28 cellular contexts compared by ENCODE assay signal in the genomic region with DNA sequence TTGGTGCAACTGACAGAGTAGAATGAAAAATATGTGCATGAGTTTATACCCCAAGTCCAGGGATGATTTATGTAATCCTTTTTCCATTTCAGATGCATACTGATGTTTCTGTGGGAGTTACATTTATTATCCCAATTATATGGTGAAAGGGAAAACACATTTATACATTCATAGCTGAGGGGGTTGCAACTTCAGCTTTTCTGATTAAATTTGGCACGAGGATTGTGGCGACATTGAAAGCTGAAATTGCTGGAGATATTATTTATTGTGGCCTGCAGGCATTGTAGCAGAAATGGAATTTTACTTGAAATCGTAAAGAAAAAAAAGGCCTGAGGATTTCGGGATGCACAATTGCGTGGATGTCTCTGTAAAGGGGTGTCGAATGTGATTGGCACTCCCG.
"Had no signal": no experiment of that assay in that cellular context is flagged by ENCODE, and none has a peak within 500 bp of the region (broad histone marks: within the 10 kb centered on the region; RNA-seq: fewer than 3 reads in every experiment).

No MANE protein-coding gene starts in this region.

- H3K4me1 Mint-ChIP-seq: stimulated activated effector memory CD8-positive, alpha-beta T cell treated with anti-CD3 and anti-CD28 coated beads, Interleukin-12 subunit alpha, Interleukin-12 subunit beta, amount 100 ng/mL, for 72 hours had no signal

- H3K27ac ChIP-seq: stomach, suprapubic skin, testis, thoracic aorta, thyroid gland, tibial artery, tibial nerve, transverse colon, upper lobe of left lung, upper lobe of right lung, uterus, vagina had no signal

- H3K27me3 Mint-ChIP-seq: stimulated activated memory B cell treated with anti-CD40 and anti-IgM and Interleukin-4, amounts not matched to agents 10 μg/mL and 1 μg/mL and 100 μg/mL, for 72 hours had no signal

- H3K9me3 ChIP-seq: stomach, suprapubic skin, testis, thoracic aorta, thyroid gland, tibial artery, tibial nerve, transverse colon, upper lobe of right lung, uterus, vagina had no signal

- H3K4me3 Mint-ChIP-seq: stimulated activated effector memory CD8-positive, alpha-beta T cell treated with anti-CD3 and anti-CD28 coated beads, Interleukin-12 subunit alpha, Interleukin-12 subunit beta, amount 100 ng/mL, for 72 hours; stimulated activated memory B cell treated with anti-CD40 and anti-IgM and Interleukin-4, amounts not matched to agents 10 μg/mL and 1 μg/mL and 100 μg/mL, for 72 hours; stimulated activated naive B cell treated with anti-CD40 and anti-IgM and Interleukin-4, amounts not matched to agents 10 μg/mL and 1 μg/mL and 100 μg/mL, for 72 hours; stimulated activated naive CD8-positive, alpha-beta T cell treated with anti-CD3 and anti-CD28 coated beads, Interleukin-15, amount 100 ng/mL, for 72 hours; stimulated activated naive CD8-positive, alpha-beta T cell treated with anti-CD3 and anti-CD28 coated beads, Interleukin-15, Interleukin-2, amounts not matched to agents 100 ng/mL and 50 ng/mL, for 24 hours; type B pancreatic cell had no signal

- DNase-seq: stimulated activated CD4-positive, alpha-beta T cell treated with anti-CD3 and anti-CD28 coated beads, Interleukin-2, amount 100 ng/mL, for 48 hours; stimulated activated CD4-positive, alpha-beta T cell treated with anti-CD3 and anti-CD28 coated beads, Interleukin-4, amount 100 ng/mL, for 1 hour; stimulated activated CD4-positive, alpha-beta T cell treated with anti-CD3 and anti-CD28 coated beads, Interleukin-4, amount 100 ng/mL, for 24 hours; stimulated activated CD4-positive, alpha-beta T cell treated with anti-CD3 and anti-CD28 coated beads, Interleukin-4, amount 100 ng/mL, for 4 hours; stimulated activated CD8-positive, alpha-beta memory T cell treated with anti-CD3 and anti-CD28 coated beads, Interleukin-4, amount 100 ng/mL, for 48 hours; stimulated activated naive B cell treated with anti-CD40 and anti-IgM and Interleukin-4, amounts not matched to agents 10 μg/mL and 1 μg/mL and 100 μg/mL, for 72 hours; stimulated activated naive CD4-positive, alpha-beta T cell; stimulated activated naive CD4-positive, alpha-beta T cell treated with Interleukin-2 at 50 U/mL for 16 hours; stimulated activated naive CD8-positive, alpha-beta T cell treated with anti-CD3 and anti-CD28 coated beads, Interleukin-15, amount 100 ng/mL, for 72 hours; stimulated activated naive CD8-positive, alpha-beta T cell treated with anti-CD3 and anti-CD28 coated beads, Interleukin-15, Interleukin-2, amounts not matched to agents 100 U/mL and 50 U/mL, for 24 hours; stomach; substantia nigra; testis; thyroid gland; tibial artery; transverse colon; trophoblast cell; upper lobe of left lung; upper lobe of right lung; uterus had no signal

- H3K27me3 ChIP-seq: testis, thyroid gland, tibial nerve, upper lobe of left lung, upper lobe of right lung, uterus, vagina had no signal

- ATAC-seq: stimulated activated effector memory CD8-positive, alpha-beta T cell treated with anti-CD3 and anti-CD28 coated beads, Interleukin-12 subunit alpha, Interleukin-12 subunit beta, amount 100 ng/mL, for 72 hours; stimulated activated memory B cell treated with anti-CD40 and anti-IgM and Interleukin-4, amounts not matched to agents 10 μg/mL and 1 μg/mL and 100 μg/mL, for 72 hours; stimulated activated naive B cell treated with anti-CD40 and anti-IgM and Interleukin-4, amounts not matched to agents 10 μg/mL and 1 μg/mL and 100 μg/mL, for 72 hours; stimulated activated naive CD8-positive, alpha-beta T cell treated with anti-CD3 and anti-CD28 coated beads, Interleukin-15, amount 100 ng/mL, for 72 hours; stimulated activated naive CD8-positive, alpha-beta T cell treated with anti-CD3 and anti-CD28 coated beads, Interleukin-15, Interleukin-2, amounts not matched to agents 100 U/mL and 50 U/mL, for 24 hours; upper lobe of right lung had no signal

- H3K36me3 Mint-ChIP-seq: stimulated activated effector memory CD8-positive, alpha-beta T cell treated with anti-CD3 and anti-CD28 coated beads, Interleukin-12 subunit alpha, Interleukin-12 subunit beta, amount 100 ng/mL, for 72 hours; stimulated activated memory B cell treated with anti-CD40 and anti-IgM and Interleukin-4, amounts not matched to agents 10 μg/mL and 1 μg/mL and 100 μg/mL, for 72 hours; type B pancreatic cell had no signal

- H3K4me3 ChIP-seq: stomach, suprapubic skin, testis, thoracic aorta, thyroid gland, tibial artery, tibial nerve, transverse colon, upper lobe of left lung, upper lobe of right lung, uterus, vagina had no signal

- H3K27ac Mint-ChIP-seq: stimulated activated effector memory CD8-positive, alpha-beta T cell treated with anti-CD3 and anti-CD28 coated beads, Interleukin-12 subunit alpha, Interleukin-12 subunit beta, amount 100 ng/mL, for 72 hours; stimulated activated memory B cell treated with anti-CD40 and anti-IgM and Interleukin-4, amounts not matched to agents 10 μg/mL and 1 μg/mL and 100 μg/mL, for 72 hours; stimulated activated naive B cell treated with anti-CD40 and anti-IgM and Interleukin-4, amounts not matched to agents 10 μg/mL and 1 μg/mL and 100 μg/mL, for 72 hours; stimulated activated naive CD8-positive, alpha-beta T cell treated with anti-CD3 and anti-CD28 coated beads, Interleukin-15, Interleukin-2, amounts not matched to agents 100 ng/mL and 50 ng/mL, for 24 hours; type B pancreatic cell had no signal

- H3K9me3 Mint-ChIP-seq: stimulated activated effector memory CD8-positive, alpha-beta T cell treated with anti-CD3 and anti-CD28 coated beads, Interleukin-12 subunit alpha, Interleukin-12 subunit beta, amount 100 ng/mL, for 72 hours; stimulated activated naive CD8-positive, alpha-beta T cell treated with anti-CD3 and anti-CD28 coated beads, Interleukin-15, Interleukin-2, amounts not matched to agents 100 ng/mL and 50 ng/mL, for 24 hours; type B pancreatic cell had no signal

- H3K4me1 ChIP-seq: stomach, suprapubic skin, tibial artery, transverse colon, upper lobe of left lung, upper lobe of right lung, uterus, vagina had no signal

- H3K36me3 ChIP-seq: stomach, suprapubic skin, thoracic aorta, thyroid gland, tibial artery, tibial nerve, transverse colon, upper lobe of left lung, upper lobe of right lung, uterus, vagina had no signal
